In genomic region chr1:20854529-20854928, GRCh38 we compare ENCODE assay signal across 30 cellular contexts.
"Had no signal": no experiment of that assay in that cellular context is flagged by ENCODE, and none has a peak within 500 bp of the region (broad histone marks: within the 10 kb centered on the region; RNA-seq: fewer than 3 reads in every experiment).

No MANE protein-coding gene starts in this region.

- H3K27ac ChIP-seq: ovary, parathyroid adenoma, psoas muscle, right lobe of liver, sigmoid colon, stomach, thoracic aorta, thyroid gland, tibial nerve, upper lobe of left lung, vagina had no signal

- DNase-seq: naive thymus-derived CD8-positive, alpha-beta T cell; nephron progenitor cell; occipital lobe; ovary; posterior cingulate gyrus; psoas muscle; right lobe of liver; sigmoid colon; small intestine; stimulated activated CD4-positive, alpha-beta T cell treated with anti-CD3 and anti-CD28 coated beads, Interleukin-15, amount 100 ng/mL, for 24 hours; stimulated activated CD4-positive, alpha-beta T cell treated with anti-CD3 and anti-CD28 coated beads, Interleukin-2, amount 100 ng/mL, for 24 hours; stimulated activated CD4-positive, alpha-beta T cell treated with anti-CD3 and anti-CD28 coated beads, Interleukin-2, amount 100 ng/mL, for 48 hours; stimulated activated CD4-positive, alpha-beta T cell treated with anti-CD3 and anti-CD28 coated beads, Interleukin-4, amount 100 ng/mL, for 24 hours; stimulated activated naive B cell treated with anti-CD40 and anti-IgM and Interleukin-4, amounts not matched to agents 10 μg/mL and 1 μg/mL and 100 μg/mL, for 72 hours; stimulated activated naive CD4-positive, alpha-beta T cell treated with Interleukin-2 at 50 U/mL for 16 hours; stomach; thyroid gland; trophoblast cell; upper lobe of left lung had no signal

- FAIRE-seq: small intestine, urothelium cell line had no signal

- H3K27me3 ChIP-seq: ovary, right lobe of liver, sigmoid colon, stomach, thyroid gland, tibial nerve, upper lobe of left lung, vagina had no signal

- H3K4me3 Mint-ChIP-seq: naive thymus-derived CD8-positive, alpha-beta T cell; natural killer cell treated with Interleukin-12 subunit alpha and Interleukin-12 subunit beta and Interleukin-15 and Interleukin-18, amount 100 ng/mL, for 72 hours; nephron progenitor cell; neural crest cell; stimulated activated effector memory CD8-positive, alpha-beta T cell treated with anti-CD3 and anti-CD28 coated beads, Interleukin-12 subunit alpha, Interleukin-12 subunit beta, amount 100 ng/mL, for 72 hours; stimulated activated naive B cell treated with anti-CD40 and anti-IgM and Interleukin-4, amounts not matched to agents 10 μg/mL and 1 μg/mL and 100 μg/mL, for 72 hours; stimulated activated naive CD8-positive, alpha-beta T cell treated with anti-CD3 and anti-CD28 coated beads, Interleukin-15, Interleukin-2, amounts not matched to agents 100 ng/mL and 50 ng/mL, for 24 hours had no signal

- H3K4me1 Mint-ChIP-seq: naive thymus-derived CD8-positive, alpha-beta T cell; nephron progenitor cell; neural crest cell; stimulated activated effector memory CD8-positive, alpha-beta T cell treated with anti-CD3 and anti-CD28 coated beads, Interleukin-12 subunit alpha, Interleukin-12 subunit beta, amount 100 ng/mL, for 72 hours; stimulated activated naive B cell treated with anti-CD40 and anti-IgM and Interleukin-4, amounts not matched to agents 10 μg/mL and 1 μg/mL and 100 μg/mL, for 72 hours had no signal

- H3K9ac ChIP-seq: parathyroid adenoma had no signal

- H3K4me3 ChIP-seq: ovary, psoas muscle, right lobe of liver, sigmoid colon, stomach, thoracic aorta, thyroid gland, tibial nerve, upper lobe of left lung, vagina had no signal

- H3K4me1 ChIP-seq: parathyroid adenoma, psoas muscle, right lobe of liver, sigmoid colon, stomach, thyroid gland, tibial nerve, upper lobe of left lung, vagina had no signal

- H3K27ac Mint-ChIP-seq: naive thymus-derived CD8-positive, alpha-beta T cell; natural killer cell treated with Interleukin-12 subunit alpha and Interleukin-12 subunit beta and Interleukin-15 and Interleukin-18, amount 100 ng/mL, for 72 hours; nephron progenitor cell; progenitor cell of endocrine pancreas; stimulated activated effector memory CD8-positive, alpha-beta T cell treated with anti-CD3 and anti-CD28 coated beads, Interleukin-12 subunit alpha, Interleukin-12 subunit beta, amount 100 ng/mL, for 72 hours; stimulated activated naive B cell treated with anti-CD40 and anti-IgM and Interleukin-4, amounts not matched to agents 10 μg/mL and 1 μg/mL and 100 μg/mL, for 72 hours; stimulated activated naive CD8-positive, alpha-beta T cell treated with anti-CD3 and anti-CD28 coated beads, Interleukin-15, Interleukin-2, amounts not matched to agents 100 ng/mL and 50 ng/mL, for 24 hours had no signal

- H3K27me3 Mint-ChIP-seq: naive thymus-derived CD8-positive, alpha-beta T cell; natural killer cell treated with Interleukin-12 subunit alpha and Interleukin-12 subunit beta and Interleukin-15 and Interleukin-18, amount 100 ng/mL, for 72 hours; progenitor cell of endocrine pancreas; stimulated activated naive B cell treated with anti-CD40 and anti-IgM and Interleukin-4, amounts not matched to agents 10 μg/mL and 1 μg/mL and 100 μg/mL, for 72 hours; stimulated activated naive CD8-positive, alpha-beta T cell treated with anti-CD3 and anti-CD28 coated beads, Interleukin-15, Interleukin-2, amounts not matched to agents 100 ng/mL and 50 ng/mL, for 24 hours had no signal

- H3K36me3 ChIP-seq: ovary had no signal

- H2AFZ ChIP-seq: parathyroid adenoma had no signal

- H3K9me3 Mint-ChIP-seq: naive thymus-derived CD8-positive, alpha-beta T cell; natural killer cell treated with Interleukin-12 subunit alpha and Interleukin-12 subunit beta and Interleukin-15 and Interleukin-18, amount 100 ng/mL, for 72 hours; nephron progenitor cell; neural crest cell; stimulated activated effector memory CD8-positive, alpha-beta T cell treated with anti-CD3 and anti-CD28 coated beads, Interleukin-12 subunit alpha, Interleukin-12 subunit beta, amount 100 ng/mL, for 72 hours; stimulated activated naive B cell treated with anti-CD40 and anti-IgM and Interleukin-4, amounts not matched to agents 10 μg/mL and 1 μg/mL and 100 μg/mL, for 72 hours; stimulated activated naive CD8-positive, alpha-beta T cell treated with anti-CD3 and anti-CD28 coated beads, Interleukin-15, Interleukin-2, amounts not matched to agents 100 ng/mL and 50 ng/mL, for 24 hours had no signal

- ATAC-seq: naive thymus-derived CD8-positive, alpha-beta T cell; natural killer cell treated with Interleukin-12 subunit alpha and Interleukin-12 subunit beta and Interleukin-15 and Interleukin-18, amount 100 ng/mL, for 72 hours; psoas muscle; right cardiac atrium; right lobe of liver; stimulated activated effector memory CD8-positive, alpha-beta T cell treated with anti-CD3 and anti-CD28 coated beads, Interleukin-12 subunit alpha, Interleukin-12 subunit beta, amount 100 ng/mL, for 72 hours; stimulated activated naive B cell treated with anti-CD40 and anti-IgM and Interleukin-4, amounts not matched to agents 10 μg/mL and 1 μg/mL and 100 μg/mL, for 72 hours had no signal

- H3K9me3 ChIP-seq: ovary, psoas muscle, right lobe of liver, sigmoid colon, stomach, thoracic aorta, thyroid gland, tibial nerve, upper lobe of left lung, vagina had no signal
